ENCODE assay signal across 31 cellular contexts in genomic region chr3:5282703-5283102, GRCh38.
"Had no signal": no experiment of that assay in that cellular context is flagged by ENCODE, and none has a peak within 500 bp of the region (broad histone marks: within the 10 kb centered on the region; RNA-seq: fewer than 3 reads in every experiment).

No MANE protein-coding gene starts in this region.

- H3K4me3 Mint-ChIP-seq: natural killer cell; nephron; neural progenitor cell; stimulated activated memory B cell treated with anti-CD40 and anti-IgM and Interleukin-4, amounts not matched to agents 10 μg/mL and 1 μg/mL and 100 μg/mL, for 72 hours; stimulated activated naive CD8-positive, alpha-beta T cell treated with anti-CD3 and anti-CD28 coated beads, Interleukin-15, amount 100 ng/mL, for 72 hours; type B pancreatic cell had no signal

- DNase-seq: natural killer cell; occipital lobe; ovary; posterior cingulate gyrus; psoas muscle; right cardiac atrium; spleen; stimulated activated CD4-positive, alpha-beta T cell treated with anti-CD3 and anti-CD28 coated beads, Interleukin-12 subunit alpha, Interleukin-12 subunit beta, amount 100 ng/mL, for 4 hours; stimulated activated CD4-positive, alpha-beta T cell treated with anti-CD3 and anti-CD28 coated beads, Interleukin-1b, Interleukin-23, amount 100 ng/mL, for 48 hours; stimulated activated CD4-positive, alpha-beta T cell treated with anti-CD3 and anti-CD28 coated beads, Interleukin-4, amount 100 ng/mL, for 1 hour; stimulated activated CD4-positive, alpha-beta T cell treated with anti-CD3 and anti-CD28 coated beads, Interleukin-4, amount 100 ng/mL, for 4 hours; stimulated activated CD8-positive, alpha-beta memory T cell treated with anti-CD3 and anti-CD28 coated beads, Interleukin-4, amount 100 ng/mL, for 48 hours; stimulated activated naive CD4-positive, alpha-beta T cell; stimulated activated naive CD8-positive, alpha-beta T cell treated with anti-CD3 and anti-CD28 coated beads, Interleukin-15, amount 100 ng/mL, for 72 hours; stimulated activated naive CD8-positive, alpha-beta T cell treated with anti-CD3 and anti-CD28 coated beads, Interleukin-15, Interleukin-2, amounts not matched to agents 100 U/mL and 50 U/mL, for 24 hours; substantia nigra; testis; tibial artery; transverse colon; upper lobe of right lung; uterus had no signal

- H3K4me2 ChIP-seq: neural progenitor cell, smooth muscle cell had no signal

- H3K27ac ChIP-seq: neural progenitor cell, ovary, parathyroid adenoma, psoas muscle, skin epidermis, spleen, suprapubic skin, testis, tibial artery, transverse colon, upper lobe of right lung, uterus had no signal

- H3K9me3 ChIP-seq: ovary, suprapubic skin, testis, upper lobe of right lung, uterus had no signal

- H3K4me1 Mint-ChIP-seq: natural killer cell; nephron; neural progenitor cell; stimulated activated memory B cell treated with anti-CD40 and anti-IgM and Interleukin-4, amounts not matched to agents 10 μg/mL and 1 μg/mL and 100 μg/mL, for 72 hours; stimulated activated naive CD8-positive, alpha-beta T cell treated with anti-CD3 and anti-CD28 coated beads, Interleukin-15, amount 100 ng/mL, for 72 hours had no signal

- H3K27me3 Mint-ChIP-seq: progenitor cell of endocrine pancreas; stimulated activated memory B cell treated with anti-CD40 and anti-IgM and Interleukin-4, amounts not matched to agents 10 μg/mL and 1 μg/mL and 100 μg/mL, for 72 hours; stimulated activated naive CD8-positive, alpha-beta T cell treated with anti-CD3 and anti-CD28 coated beads, Interleukin-15, amount 100 ng/mL, for 72 hours; type B pancreatic cell had no signal

- H3K27ac Mint-ChIP-seq: natural killer cell; nephron; neural progenitor cell; progenitor cell of endocrine pancreas; stimulated activated memory B cell treated with anti-CD40 and anti-IgM and Interleukin-4, amounts not matched to agents 10 μg/mL and 1 μg/mL and 100 μg/mL, for 72 hours; stimulated activated naive CD8-positive, alpha-beta T cell treated with anti-CD3 and anti-CD28 coated beads, Interleukin-15, amount 100 ng/mL, for 72 hours; type B pancreatic cell had no signal

- H3K36me3 Mint-ChIP-seq: natural killer cell, neural progenitor cell, type B pancreatic cell had no signal

- H3K36me3 ChIP-seq: ovary, spleen, suprapubic skin, tibial artery, transverse colon, upper lobe of right lung, uterus had no signal

- H3K27me3 ChIP-seq: neural progenitor cell, ovary, spleen, suprapubic skin, testis, tibial artery, transverse colon, upper lobe of right lung, uterus had no signal

- H3K9ac ChIP-seq: neural progenitor cell, parathyroid adenoma had no signal

- H3K4me1 ChIP-seq: neural progenitor cell, parathyroid adenoma, psoas muscle, spleen, suprapubic skin, testis, tibial artery, transverse colon, upper lobe of right lung, uterus had no signal

- H3K4me3 ChIP-seq: neural progenitor cell, ovary, psoas muscle, skin epidermis, smooth muscle cell, spleen, suprapubic skin, testis, tibial artery, transverse colon, upper lobe of right lung, uterus had no signal

- ATAC-seq: natural killer cell; psoas muscle; right cardiac atrium; sciatic nerve; stimulated activated memory B cell treated with anti-CD40 and anti-IgM and Interleukin-4, amounts not matched to agents 10 μg/mL and 1 μg/mL and 100 μg/mL, for 72 hours; stimulated activated naive CD8-positive, alpha-beta T cell treated with anti-CD3 and anti-CD28 coated beads, Interleukin-15, amount 100 ng/mL, for 72 hours; stimulated activated naive CD8-positive, alpha-beta T cell treated with anti-CD3 and anti-CD28 coated beads, Interleukin-15, Interleukin-2, amounts not matched to agents 100 U/mL and 50 U/mL, for 24 hours; upper lobe of right lung had no signal
